In genomic region chr4:74039065-74039763, GRCh38 we compare ENCODE assay signal across 9 cellular contexts. TPM values are rescaled to one million over a fixed set of nuclear protein-coding genes. Genes with fewer than 3 reads are reported as not detected.
DNase-seq lines count a peak whose midpoint lies in the region; TF ChIP-seq lines count a peak whose summit lies in the region.
"Had no signal": no experiment of that assay in that cellular context is flagged by ENCODE, and none has a peak within 500 bp of the region (broad histone marks: within the 10 kb centered on the region; RNA-seq: fewer than 3 reads in every experiment).

No MANE protein-coding gene starts in this region.

- H3K36me3 ChIP-seq in HEK293 (ENCODE audit: control insufficient read depth in 2 of 2, insufficient read depth in 1 of 2, low read length in 2 of 2) (no peaks in the 10 kb centered on the region), esophagus squamous epithelium (no peaks in the 10 kb centered on the region), neuronal stem cell (replicated peaks in 1 of 2; ENCODE audit: control insufficient read depth in 2 of 2, insufficient read depth in 2 of 2, low read length in 2 of 2) (no peaks in the 10 kb centered on the region)

- DNase-seq in DMS79 treated with DMSO at 0.1 percent for 48 hours (lab: John Stamatoyannopoulos, UW) (peak; percentile 19), DMS79 (lab: John Stamatoyannopoulos, UW) (no peak), SK-MEL-5 (ENCODE audit: low read depth, low spot score) (peak; percentile 33), esophagus squamous epithelium (lab: John Stamatoyannopoulos, UW) (no peak), neuronal stem cell (ENCODE audit: low spot score) (no peak), KG1 (lab: John Stamatoyannopoulos, UW) (no peak)
- no peak for DNase-seq in activated CD4-positive, alpha-beta T cell treated with anti-CD3 and anti-CD28 coated beads, Interleukin-2, amount 50 U/mL, for 4 hours

- H3K18ac ChIP-seq in neuronal stem cell (ENCODE audit: low read length) = no peak overlapping the region

- H3K27me3 ChIP-seq in esophagus squamous epithelium (peaks cover 0 to 11% (median 0%) of the 10 kb centered on the region in 4 donors), neuronal stem cell (ENCODE audit: control insufficient read depth in 3 of 3, insufficient read depth in 3 of 3, low read depth in 1 of 3, low read length in 3 of 3) (no peaks in the 10 kb centered on the region)

- no peak overlapping the region for H2BK120ac ChIP-seq in neuronal stem cell (ENCODE audit: low read depth, low read length)

- no peak overlapping the region for H3K23ac ChIP-seq in neuronal stem cell (ENCODE audit: low read depth, low read length, poor library complexity)

- no peak overlapping the region for H3K4ac ChIP-seq in neuronal stem cell (ENCODE audit: low read length)

- WGBS in esophagus squamous epithelium, 2 donors = 7 to 8% methylated on average over 12 of the region's 12 CpGs
- WGBS in neuronal stem cell (ENCODE audit: extremely low coverage in 2 of 2, insufficient read length in 2 of 2, insufficient replicate concordance in 1 of 2), 2 donors = no CpG with 5 or more reads among the region's 12 CpGs

- CTCF ChIA-PET in HEK293 (lab: Yijun Ruan, JAX) = interaction anchor here (0.5 to 1.0 kb wide), 14 partner anchors 11 to 691 kb away, joined by 3 to 5 read pairs (median 3); partner anchors contain the start of gene CXCL2

- POLR2A ChIA-PET in HEK293 (lab: Yijun Ruan, JAX) = no interaction called here

- TF ChIP-seq POLR2A in esophagus squamous epithelium (IDR thresholded peaks at IDR 0.05) = no peak

- intact Hi-C loops in esophagus squamous epithelium (cut with DNase I) = no loop called here

- no peak overlapping the region for H3K9ac ChIP-seq in neuronal stem cell (ENCODE audit: low read depth, low read length, poor library complexity)

- peak overlapping the region; percentile 32; the same call in 1 of the 2 replicates for H3K27ac ChIP-seq in HEK293 (ENCODE audit: extremely low read depth, low read depth, low read length)
- peak overlapping the region; percentile 13 to 63 (median 58) for H3K27ac ChIP-seq in esophagus squamous epithelium
- H3K27ac ChIP-seq in neuronal stem cell (replicated peaks; ENCODE audit: low read length) = no peak overlapping the region

- in situ Hi-C loops in SK-MEL-5 (cut with HindIII; ENCODE audit: low pct_unique_long_range_greater_than_20kb, low sequenced_read_pairs) = no loop called here

- no peak overlapping the region for H2BK5ac ChIP-seq in neuronal stem cell (ENCODE audit: low read length)

- H3K4me3 ChIP-seq in HEK293 (ENCODE audit: low read depth, low read length) (peak overlapping the region; percentile 62), esophagus squamous epithelium (peak overlapping the region; percentile 47 to 79 (median 62)), neuronal stem cell (ENCODE audit: low read length in 2 of 2) (peak overlapping the region; percentile 54 to 92)

- no peak overlapping the region for H3K14ac ChIP-seq in neuronal stem cell (ENCODE audit: low read length)

- H2BK12ac ChIP-seq in neuronal stem cell (ENCODE audit: low read length) = no peak overlapping the region

- peak overlapping the region; percentile 53 for H3K4me2 ChIP-seq in neuronal stem cell (ENCODE audit: insufficient read depth, low read length, poor library complexity, severe bottlenecking)

- no peak overlapping the region for H2AK5ac ChIP-seq in neuronal stem cell (ENCODE audit: low read depth, low read length)

- H3K4me1 ChIP-seq in HEK293 (ENCODE audit: control insufficient read depth, insufficient read depth, low read length) (no peaks in the 10 kb centered on the region), esophagus squamous epithelium (peaks cover 0 to 24% (median 4%) of the 10 kb centered on the region in 3 donors), neuronal stem cell (ENCODE audit: control insufficient read depth in 2 of 2, insufficient read depth in 1 of 2, low read depth in 1 of 2, low read length in 2 of 2) (peaks cover 3 to 9% of the 10 kb centered on the region in 2 donors)

- no peak overlapping the region for H4K8ac ChIP-seq in neuronal stem cell (ENCODE audit: low read depth, low read length)

- H3K79me1 ChIP-seq in neuronal stem cell (ENCODE audit: low read depth, low read length) = no peaks in the 10 kb centered on the region

- no peak overlapping the region for H4K91ac ChIP-seq in neuronal stem cell (ENCODE audit: low read depth, low read length, poor library complexity)

- TF ChIP-seq CTCF in HEK293 (tag by site-specific recombination; IDR thresholded peaks at IDR 0.05) (no peak), esophagus squamous epithelium (IDR thresholded peaks at IDR 0.05) (no peak)

- no peak overlapping the region for H2BK15ac ChIP-seq in neuronal stem cell (ENCODE audit: low read length)

- peak overlapping the region; percentile 95 for H2AFZ ChIP-seq in neuronal stem cell (ENCODE audit: low read length)

- H3K9me3 ChIP-seq in HEK293 (ENCODE audit: control insufficient read depth, insufficient read depth, low read depth, low read length) = no peaks in the 10 kb centered on the region
- H3K9me3 ChIP-seq in esophagus squamous epithelium = no peaks in the 10 kb centered on the region
- no peaks in the 10 kb centered on the region for H3K9me3 ChIP-seq in neuronal stem cell (replicated peaks in 1 of 2; ENCODE audit: control insufficient read depth in 2 of 2, insufficient read depth in 1 of 2, low read depth in 1 of 2, low read length in 2 of 2)

TF ChIP-seq in HEK293, 187 proteins besides CTCF, POLR2A, EP300 and RAD21:
- TF ChIP-seq BCL11A (tag by site-specific recombination; IDR thresholded peaks at IDR 0.05; ENCODE audit: low read depth) = no peak
- peak; percentile 38; the same call in 1 of the 2 replicates for TF ChIP-seq GLIS1 (tag by site-specific recombination; IDR thresholded peaks at IDR 0.05)
- 0 out of 2 replicates have a peak, but pooled peaks have one; percentile 30 for TF ChIP-seq IKZF3 (tag by site-specific recombination; IDR thresholded peaks at IDR 0.05)
- no peak for TF ChIP-seq ZNF354C (tag by site-specific recombination; IDR thresholded peaks at IDR 0.05; ENCODE audit: borderline replicate concordance, low read depth)
- TF ChIP-seq ZNF600 (tag by site-specific recombination; IDR thresholded peaks at IDR 0.05) = 0 out of 2 replicates have a peak, but pooled peaks have one; percentile 20
- TF ChIP-seq ZNF549 (tag by site-specific recombination; IDR thresholded peaks at IDR 0.05) = no peak
- peak; percentile 92 for TF ChIP-seq PRDM10 (tag by site-specific recombination; IDR thresholded peaks at IDR 0.05)

RNA-seq across cellular contexts. Expression of gene CXCL3, which starts 0.7 kb away (rescaled TPM):
- total RNA-seq in SK-MEL-5 (2014; rRNA removed; shearing (Covaris generic)) = 1.5 and 2.1 TPM in 2 replicates
- 3.0 and 4.4 TPM in 2 replicates for polyA plus RNA-seq in SK-MEL-5 (2015; cell fraction: cytosol; rRNA removed)
- polyA plus RNA-seq in SK-MEL-5 (2015; cell fraction: nucleus; rRNA removed) = 7.2 and 7.9 TPM in 2 replicates
- total RNA-seq in esophagus squamous epithelium = 1 to 10 TPM in 1 of 4 donors, not detected in 3; 3.2 TPM
- polyA plus RNA-seq in neuronal stem cell (2013, experiment 1 of 2) = 1.6 TPM
- 1.5 TPM for polyA plus RNA-seq in neuronal stem cell (2013, experiment 2 of 2)
- total RNA-seq: temporal lobe had no signal

RNA-seq across cellular contexts. Expression of gene CXCL5, which starts 40.7 kb away (rescaled TPM):
- not detected in 2 replicates for total RNA-seq in SK-MEL-5 (2014; rRNA removed; shearing (Covaris generic))
- not detected in 2 replicates for polyA plus RNA-seq in SK-MEL-5 (2015; cell fraction: cytosol; rRNA removed)
- not detected in 2 replicates for polyA plus RNA-seq in SK-MEL-5 (2015; cell fraction: nucleus; rRNA removed)
- total RNA-seq in esophagus squamous epithelium = under 1 TPM in 2 of 4 donors, not detected in 2; 0.23 to 0.70 TPM
- 0.22 TPM for polyA plus RNA-seq in neuronal stem cell (2013, experiment 1 of 2)
- polyA plus RNA-seq in neuronal stem cell (2013, experiment 2 of 2) = 0.17 TPM

RNA-seq across cellular contexts. Expression of gene PPBP, which starts 51.2 kb away (rescaled TPM):
- total RNA-seq in SK-MEL-5 (2014; rRNA removed; shearing (Covaris generic)) = not detected in 2 replicates
- not detected in 2 replicates for polyA plus RNA-seq in SK-MEL-5 (2015; cell fraction: cytosol; rRNA removed)
- not detected in 2 replicates for polyA plus RNA-seq in SK-MEL-5 (2015; cell fraction: nucleus; rRNA removed)
- under 1 TPM in 1 of 4 donors, not detected in 3; 0.92 TPM for total RNA-seq in esophagus squamous epithelium
- polyA plus RNA-seq in neuronal stem cell (2013, experiment 1 of 2) = not detected
- polyA plus RNA-seq in neuronal stem cell (2013, experiment 2 of 2) = not detected

RNA-seq across cellular contexts. Expression of gene PF4, which starts 57.4 kb away (rescaled TPM):
- 0.83 and 1.4 TPM in 2 replicates for total RNA-seq in SK-MEL-5 (2014; rRNA removed; shearing (Covaris generic))
- polyA plus RNA-seq in SK-MEL-5 (2015; cell fraction: cytosol; rRNA removed) = 0.65 and 3.7 TPM in 2 replicates
- not detected in 2 replicates for polyA plus RNA-seq in SK-MEL-5 (2015; cell fraction: nucleus; rRNA removed)
- total RNA-seq in esophagus squamous epithelium = not detected
- polyA plus RNA-seq in neuronal stem cell (2013, experiment 1 of 2) = not detected
- not detected for polyA plus RNA-seq in neuronal stem cell (2013, experiment 2 of 2)

RNA-seq across cellular contexts. Expression of gene CXCL2, which starts 59.8 kb away (rescaled TPM):
- 0.53 and 0.61 TPM in 2 replicates for total RNA-seq in SK-MEL-5 (2014; rRNA removed; shearing (Covaris generic))
- 1.6 and 2.2 TPM in 2 replicates for polyA plus RNA-seq in SK-MEL-5 (2015; cell fraction: cytosol; rRNA removed)
- 5.2 and 11.4 TPM in 2 replicates for polyA plus RNA-seq in SK-MEL-5 (2015; cell fraction: nucleus; rRNA removed)
- total RNA-seq in esophagus squamous epithelium = 1 to 10 TPM in 3 of 4 donors, under 1 TPM in 1; 0.64 to 4.8 (median 2.2) TPM
- polyA plus RNA-seq in neuronal stem cell (2013, experiment 1 of 2) = 0.25 TPM
- polyA plus RNA-seq in neuronal stem cell (2013, experiment 2 of 2) = 0.28 TPM

Comparison
In these comparisons a context has a peak if more than half of its experiments do, and no peak if none do; other contexts are left out.
1. DNase-seq: peak in DMS79 treated with DMSO at 0.1 percent for 48 hours (single experiment) and SK-MEL-5 (single experiment); none in DMS79 (single experiment), esophagus squamous epithelium (single experiment), neuronal stem cell (single experiment), KG1 (single experiment) and activated CD4-positive, alpha-beta T cell treated with anti-CD3 and anti-CD28 coated beads, Interleukin-2, amount 50 U/mL, for 4 hours (0 of 2).
2. Peak in every context shown above with its lines, with median percentiles within 50 percentile points of each other: H3K4me3 ChIP-seq.